20 cellular contexts compared by ENCODE assay signal in the genomic region with DNA sequence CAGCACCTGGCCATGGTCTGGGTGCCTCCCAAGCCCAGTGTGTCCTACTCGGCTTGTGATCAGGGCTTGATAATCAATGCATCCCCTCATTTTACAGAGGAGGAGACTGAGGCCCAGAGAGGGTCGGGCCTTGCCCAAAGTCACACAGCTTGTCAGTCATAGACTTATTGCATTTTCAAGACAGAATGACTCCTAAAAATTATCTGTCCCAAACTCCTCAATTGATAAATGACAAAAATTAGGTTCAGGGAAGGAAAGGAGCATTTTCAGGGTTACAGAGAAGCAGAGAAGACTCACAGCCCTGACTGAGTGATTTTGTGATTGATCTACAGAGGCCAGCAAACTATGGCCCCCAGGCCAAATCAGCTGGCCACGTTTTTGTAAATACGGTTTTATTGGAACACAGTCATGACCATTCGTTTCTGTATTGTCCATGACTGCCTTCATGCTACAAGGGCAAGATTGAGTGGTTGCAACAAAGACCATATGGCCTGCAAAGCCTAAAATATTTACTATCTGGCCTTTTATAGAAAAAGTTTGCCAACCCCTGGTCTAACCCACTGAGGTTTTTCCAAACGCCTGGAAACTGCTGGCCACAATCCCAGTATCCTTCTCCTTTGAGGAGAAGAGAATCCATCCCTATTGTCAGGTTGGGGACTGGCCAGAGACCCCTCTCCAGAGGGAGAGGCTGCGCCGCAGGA. TPM values are rescaled to one million over a fixed set of nuclear protein-coding genes. Genes with fewer than 3 reads are reported as not detected.
DNase-seq lines count a peak whose midpoint lies in the region; ATAC-seq and TF ChIP-seq lines count a peak whose summit lies in the region.
"Had no signal": no experiment of that assay in that cellular context is flagged by ENCODE, and none has a peak within 500 bp of the region (broad histone marks: within the 10 kb centered on the region; RNA-seq: fewer than 3 reads in every experiment).

No MANE protein-coding gene starts in this region.

- H3K36me3 ChIP-seq in gastroesophageal sphincter (no peaks in the 10 kb centered on the region), smooth muscle cell (ENCODE audit: low read depth) (no peaks in the 10 kb centered on the region)
- H3K36me3 ChIP-seq: MG63 had no signal

- no peaks in the 10 kb centered on the region for H3K9me3 ChIP-seq in H9 (ENCODE audit: control insufficient read depth, low read depth, low read length)
- H3K9me3 ChIP-seq in gastroesophageal sphincter = no peaks in the 10 kb centered on the region
- no peaks in the 10 kb centered on the region for H3K9me3 ChIP-seq in smooth muscle cell (replicated peaks; ENCODE audit: low read depth)
- H3K9me3 ChIP-seq: MG63 had no signal

- H2BK120ac ChIP-seq in H9 (ENCODE audit: low read depth, low read length, poor library complexity, severe bottlenecking) = no peak overlapping the region

- no peak for DNase-seq in H9
- no peak for DNase-seq in RWPE1 (ENCODE audit: low spot score)
- no peak for DNase-seq in smooth muscle cell (lab: John Stamatoyannopoulos, UW; ENCODE audit: unreplicated experiment)
- DNase-seq in NCI-H1436 (lab: John Stamatoyannopoulos, UW) = no peak
- no peak for DNase-seq in NCI-H748 treated with DMSO at 0.1 percent for 48 hours (lab: John Stamatoyannopoulos, UW)
- no peak for DNase-seq in SKM-1 treated with dmso at 0.1 percent for 144 hours (lab: John Stamatoyannopoulos, UW; ENCODE audit: unreplicated experiment)
- no peak for DNase-seq in AG08395 (ENCODE audit: low spot score)
- DNase-seq: activated CD4-positive, alpha-beta T cell treated with anti-CD3 and anti-CD28 coated beads, Interleukin-2, amount 10 ng/mL, durations not matched to agents 7 days and 5 days; activated gamma-delta T cell treated with Interleukin-2 at 50 U/mL for 16 hours; CD4-positive, alpha-beta memory T cell; DMS53; effector memory CD8-positive, alpha-beta T cell; foreskin keratinocyte; MG63; naive B cell; NCI-H187; NCI-H345; RPMI8226 had no signal

- peaks cover 56 to 60% of the 10 kb centered on the region in 2 experiments for H3K4me1 Mint-ChIP-seq in H9
- H3K4me1 Mint-ChIP-seq: naive B cell; stimulated activated memory B cell treated with anti-CD40 and anti-IgM and Interleukin-4, amounts not matched to agents 10 μg/mL and 1 μg/mL and 100 μg/mL, for 72 hours had no signal

- TF ChIP-seq CTCF in H9 (conservative IDR thresholded peaks at IDR 0.05) (no peak), RWPE1 (conservative IDR thresholded peaks at IDR 0.05; ENCODE audit: low read depth) (no peak), gastroesophageal sphincter (IDR thresholded peaks at IDR 0.05) (no peak), smooth muscle cell (IDR thresholded peaks at IDR 0.05; ENCODE audit: borderline replicate concordance, insufficient read depth, poor library complexity, severe bottlenecking) (no peak)

- no peak overlapping the region for H2BK5ac ChIP-seq in H9 (ENCODE audit: insufficient read length, low read length)

- H3K27me3 ChIP-seq in H9 (ENCODE audit: insufficient read depth, low read length) = no peaks in the 10 kb centered on the region
- no peaks in the 10 kb centered on the region for H3K27me3 ChIP-seq in gastroesophageal sphincter
- H3K27me3 ChIP-seq in smooth muscle cell (ENCODE audit: low read depth) = no peaks in the 10 kb centered on the region
- H3K27me3 ChIP-seq: foreskin keratinocyte, MG63 had no signal

- H4K5ac ChIP-seq in H9 (ENCODE audit: insufficient read length, low read depth, low read length) = no peak overlapping the region

- no peak overlapping the region for H2BK12ac ChIP-seq in H9 (ENCODE audit: insufficient read length, low read depth, low read length)

- H3K79me2 ChIP-seq in H9 (ENCODE audit: insufficient read depth, low read length) (no peaks in the 10 kb centered on the region), smooth muscle cell (ENCODE audit: low read depth) (no peaks in the 10 kb centered on the region)

- H3F3A ChIP-seq in smooth muscle cell (ENCODE audit: low read depth) = peaks cover 36% of the 10 kb centered on the region

- POLR2A ChIA-PET in RWPE1 (lab: Yijun Ruan, JAX; ENCODE audit: low non-redundant PET) = no interaction called here

- no peak overlapping the region for H4K8ac ChIP-seq in H9 (replicated peaks; ENCODE audit: insufficient read length, low read depth, low read length)

- WGBS in H9 (ENCODE audit: extremely low coverage, insufficient read length, low lambda C conversion rate) = no CpG with 5 or more reads among the region's 8 CpGs
- WGBS in gastroesophageal sphincter (ENCODE audit: low coverage in 1 of 2), 2 donors = 8 to 26% methylated on average over 4 to 5 of the region's 8 CpGs
- WGBS in smooth muscle cell (ENCODE audit: low lambda C conversion rate) = 58% methylated on average over 8 of the region's 8 CpGs

- H3K4ac ChIP-seq in H9 (ENCODE audit: low read depth, low read length) = no peak overlapping the region

- H2AFZ ChIP-seq in H9 (ENCODE audit: low read length) (no peak overlapping the region), smooth muscle cell (ENCODE audit: low read depth) (no peak overlapping the region)

- H3K4me1 ChIP-seq in H9 (ENCODE audit: insufficient read depth, low read length) (peaks cover 9% of the 10 kb centered on the region; the same call in 1 of the 2 replicates), gastroesophageal sphincter (peaks cover 23 to 98% (median 23%) of the 10 kb centered on the region in 3 donors), smooth muscle cell (ENCODE audit: low read depth) (peaks cover 29% of the 10 kb centered on the region)

- peaks cover 8% of the 10 kb centered on the region for H3K27me3 Mint-ChIP-seq in H9 (ENCODE audit: low read depth)

- CTCF ChIA-PET in RWPE1 (lab: Yijun Ruan, JAX) = interaction anchor here (0.6 kb wide), 1 partner anchor 13 kb away, joined by 4 read pairs; no protein-coding TSS in a partner anchor

- no peak overlapping the region for H2BK15ac ChIP-seq in H9 (ENCODE audit: low read depth, low read length)

- H3K4me3 Mint-ChIP-seq in H9 = no peak overlapping the region
- H3K4me3 Mint-ChIP-seq: activated CD4-positive, alpha-beta T cell treated with anti-CD3 and anti-CD28 coated beads, Interleukin-2, amount 10 ng/mL, durations not matched to agents 7 days and 5 days; CD4-positive, alpha-beta memory T cell; effector memory CD8-positive, alpha-beta T cell; naive B cell; stimulated activated memory B cell treated with anti-CD40 and anti-IgM and Interleukin-4, amounts not matched to agents 10 μg/mL and 1 μg/mL and 100 μg/mL, for 72 hours had no signal

- no peak overlapping the region for H3T11ph ChIP-seq in H9 (ENCODE audit: low read length)

- no peak overlapping the region for H2BK20ac ChIP-seq in H9 (ENCODE audit: low read depth, low read length, poor library complexity, severe bottlenecking)

- H3K18ac ChIP-seq in H9 (ENCODE audit: insufficient read length, low read depth, low read length) = no peak overlapping the region

- no peaks in the 10 kb centered on the region for H3K9me3 Mint-ChIP-seq in H9
- H3K9me3 Mint-ChIP-seq: activated CD4-positive, alpha-beta T cell treated with anti-CD3 and anti-CD28 coated beads, Interleukin-2, amount 10 ng/mL, durations not matched to agents 7 days and 5 days; effector memory CD8-positive, alpha-beta T cell; naive B cell; stimulated activated memory B cell treated with anti-CD40 and anti-IgM and Interleukin-4, amounts not matched to agents 10 μg/mL and 1 μg/mL and 100 μg/mL, for 72 hours had no signal

- H3K36me3 Mint-ChIP-seq in H9 (ENCODE audit: insufficient read depth in 1 of 3, low read depth in 3 of 3) = no peaks in the 10 kb centered on the region
- H3K36me3 Mint-ChIP-seq: CD4-positive, alpha-beta memory T cell; naive B cell; stimulated activated memory B cell treated with anti-CD40 and anti-IgM and Interleukin-4, amounts not matched to agents 10 μg/mL and 1 μg/mL and 100 μg/mL, for 72 hours had no signal

- H3K23me2 ChIP-seq in H9 (ENCODE audit: insufficient read length, low read depth, low read length, poor library complexity, severe bottlenecking) = no peaks in the 10 kb centered on the region

- H3K4me2 ChIP-seq in H9 (ENCODE audit: insufficient read depth, insufficient read length, low read length) = no peak overlapping the region
- no peak overlapping the region for H3K4me2 ChIP-seq in smooth muscle cell

- no peak overlapping the region; a peak in 1 of 7 replicates for H3K27ac Mint-ChIP-seq in H9
- H3K27ac Mint-ChIP-seq: activated CD4-positive, alpha-beta T cell treated with anti-CD3 and anti-CD28 coated beads, Interleukin-2, amount 10 ng/mL, durations not matched to agents 7 days and 5 days; CD4-positive, alpha-beta memory T cell; effector memory CD8-positive, alpha-beta T cell; stimulated activated memory B cell treated with anti-CD40 and anti-IgM and Interleukin-4, amounts not matched to agents 10 μg/mL and 1 μg/mL and 100 μg/mL, for 72 hours had no signal

- peak overlapping the region; percentile 77; the same call in 1 of the 2 replicates for H3K14ac ChIP-seq in H9 (ENCODE audit: insufficient read depth, low read length)

- H4K91ac ChIP-seq in H9 (ENCODE audit: insufficient read length, low read depth, low read length) = peak overlapping the region; percentile 67

- no peak overlapping the region for H3K4me3 ChIP-seq in gastroesophageal sphincter
- H3K4me3 ChIP-seq in smooth muscle cell = no peak overlapping the region
- H3K4me3 ChIP-seq: MG63 had no signal

- no peak overlapping the region for H3K56ac ChIP-seq in H9 (ENCODE audit: insufficient read length, low read depth, low read length)

- ATAC-seq in gastroesophageal sphincter = no peak
- ATAC-seq: effector memory CD8-positive, alpha-beta T cell; foreskin keratinocyte; stimulated activated memory B cell treated with anti-CD40 and anti-IgM and Interleukin-4, amounts not matched to agents 10 μg/mL and 1 μg/mL and 100 μg/mL, for 72 hours had no signal

- H3K27ac ChIP-seq in H9 (ENCODE audit: insufficient read length, low read depth, low read length) (no peak overlapping the region), RWPE1 (peak overlapping the region; percentile 27; the same call in 1 of the 2 replicates), gastroesophageal sphincter (peak overlapping the region; percentile 87 to 99 (median 90)), smooth muscle cell (ENCODE audit: low read depth) (peak overlapping the region; percentile 52)
- H3K27ac ChIP-seq: foreskin keratinocyte had no signal

- TF ChIP-seq EP300 in gastroesophageal sphincter (IDR thresholded peaks at IDR 0.05) = no peak

- no peak for TF ChIP-seq POLR2A in gastroesophageal sphincter (IDR thresholded peaks at IDR 0.05)

- H3K9ac ChIP-seq in H9 (ENCODE audit: extremely low read depth, insufficient read length, low read length) (no peak overlapping the region), smooth muscle cell (ENCODE audit: low read depth) (no peak overlapping the region)

- H4K20me1 ChIP-seq in H9 (ENCODE audit: control insufficient read depth, insufficient read depth, insufficient read length) = no peaks in the 10 kb centered on the region
- no peaks in the 10 kb centered on the region for H4K20me1 ChIP-seq in smooth muscle cell (ENCODE audit: low read depth)

- no peaks in the 10 kb centered on the region for H3K79me1 ChIP-seq in H9 (ENCODE audit: insufficient read depth, low read depth, low read length, poor library complexity, severe bottlenecking)

- H3K23ac ChIP-seq in H9 (ENCODE audit: insufficient read length, low read depth, low read length) = no peak overlapping the region

- H2AK5ac ChIP-seq in H9 (ENCODE audit: insufficient read length, low read length) = no peak overlapping the region

RNA-seq across cellular contexts. Expression of gene NAV2, which starts 35.1 kb away (rescaled TPM):
- total RNA-seq in H9 (2021) (41.0 and 46.3 TPM in 2 replicates), gastroesophageal sphincter (10 to 100 TPM; 19.5 to 57.1 (median 43.4) TPM), smooth muscle cell (44.2 and 67.5 TPM in 2 replicates)
- 14.1 and 33.2 TPM in 2 replicates for polyA plus RNA-seq in smooth muscle cell
